Comparison of ENCODE assay signal across 10 cellular contexts in genomic region chr2:23745726-23746105, GRCh38.
DNase-seq lines count a peak whose midpoint lies in the region; ATAC-seq and TF ChIP-seq lines count a peak whose summit lies in the region.
"Had no signal": no experiment of that assay in that cellular context is flagged by ENCODE, and none has a peak within 500 bp of the region (broad histone marks: within the 10 kb centered on the region; RNA-seq: fewer than 3 reads in every experiment).

No MANE protein-coding gene starts in this region.

- H3K27ac ChIP-seq in heart left ventricle, result peak overlapping the region in 8 of 12 donors; percentile 2 to 67 (median 32)
- H3K27ac ChIP-seq: breast epithelium had no signal

- ATAC-seq in natural killer cell (no peak), heart left ventricle (peak; percentile 96 to 98 (median 98)), HG03521 (IDR thresholded peaks at IDR 0.05; ENCODE audit: unreplicated experiment) (no peak), GM19467 (IDR thresholded peaks at IDR 0.05; ENCODE audit: unreplicated experiment) (no peak)
- no peak for ATAC-seq in natural killer cell treated with Interleukin-12 subunit alpha and Interleukin-12 subunit beta and Interleukin-15 and Interleukin-18, amount 100 ng/mL, for 72 hours

- DNase-seq in natural killer cell, result no peak
- DNase-seq in natural killer cell treated with Interleukin-12 subunit alpha and Interleukin-12 subunit beta and Interleukin-15 and Interleukin-18, amount 100 ng/mL, for 72 hours (ENCODE audit: low spot score), result no peak
- peak; percentile 22 for DNase-seq in NCI-H82 treated with DMSO at 0.1 percent for 48 hours (lab: John Stamatoyannopoulos, UW; ENCODE audit: unreplicated experiment)
- peak in 4 of 5 donors; percentile 13 to 32 (median 24) for DNase-seq in heart left ventricle
- DNase-seq in medulla oblongata (ENCODE audit: extremely low spot score), result no peak
- DNase-seq in NOMO-1 (lab: John Stamatoyannopoulos, UW; ENCODE audit: unreplicated experiment in 2 of 2), result no peak
- DNase-seq: occipital lobe had no signal

- H3K4me1 Mint-ChIP-seq in natural killer cell, result no peaks in the 10 kb centered on the region
- no peaks in the 10 kb centered on the region for H3K4me1 Mint-ChIP-seq in natural killer cell treated with Interleukin-12 subunit alpha and Interleukin-12 subunit beta and Interleukin-15 and Interleukin-18, amount 100 ng/mL, for 72 hours (ENCODE audit: low read depth in 2 of 2)

- no peaks in the 10 kb centered on the region for H3K9me3 Mint-ChIP-seq in natural killer cell
- H3K9me3 Mint-ChIP-seq in natural killer cell treated with Interleukin-12 subunit alpha and Interleukin-12 subunit beta and Interleukin-15 and Interleukin-18, amount 100 ng/mL, for 72 hours, result no peaks in the 10 kb centered on the region

- peaks cover 0 to 20% (median 8%) of the 10 kb centered on the region in 12 donors for H3K4me1 ChIP-seq in heart left ventricle
- H3K4me1 ChIP-seq: breast epithelium had no signal

- intact Hi-C loops in natural killer cell (cut with micrococcal nuclease) (no loop called here), heart left ventricle (cut with DNase I) (no loop called here)

- no peak overlapping the region for H3K4me3 Mint-ChIP-seq in natural killer cell
- no peak overlapping the region for H3K4me3 Mint-ChIP-seq in natural killer cell treated with Interleukin-12 subunit alpha and Interleukin-12 subunit beta and Interleukin-15 and Interleukin-18, amount 100 ng/mL, for 72 hours

- H3K36me3 Mint-ChIP-seq in natural killer cell, result no peaks in the 10 kb centered on the region
- no peaks in the 10 kb centered on the region for H3K36me3 Mint-ChIP-seq in natural killer cell treated with Interleukin-12 subunit alpha and Interleukin-12 subunit beta and Interleukin-15 and Interleukin-18, amount 100 ng/mL, for 72 hours

- no peak for TF ChIP-seq CTCF in natural killer cell (IDR thresholded peaks at IDR 0.05)
- TF ChIP-seq CTCF in heart left ventricle (IDR thresholded peaks at IDR 0.05), result no peak

- H3K27me3 Mint-ChIP-seq in natural killer cell (ENCODE audit: low read depth in 2 of 2), result no peaks in the 10 kb centered on the region
- no peaks in the 10 kb centered on the region for H3K27me3 Mint-ChIP-seq in natural killer cell treated with Interleukin-12 subunit alpha and Interleukin-12 subunit beta and Interleukin-15 and Interleukin-18, amount 100 ng/mL, for 72 hours

- peaks cover 0 to 13% (median under 1%) of the 10 kb centered on the region in 9 donors for H3K36me3 ChIP-seq in heart left ventricle
- H3K36me3 ChIP-seq: breast epithelium had no signal

- no peak overlapping the region for H3K4me3 ChIP-seq in heart left ventricle
- H3K4me3 ChIP-seq: breast epithelium had no signal

- no peaks in the 10 kb centered on the region for H3K9me3 ChIP-seq in heart left ventricle
- H3K9me3 ChIP-seq: breast epithelium had no signal

- peak overlapping the region; percentile 52 to 65 for H3K27ac Mint-ChIP-seq in natural killer cell
- no peak overlapping the region for H3K27ac Mint-ChIP-seq in natural killer cell treated with Interleukin-12 subunit alpha and Interleukin-12 subunit beta and Interleukin-15 and Interleukin-18, amount 100 ng/mL, for 72 hours

- TF ChIP-seq POLR2A in heart left ventricle (IDR thresholded peaks at IDR 0.05), result no peak

- no peaks in the 10 kb centered on the region for H3K27me3 ChIP-seq in heart left ventricle
- H3K27me3 ChIP-seq: breast epithelium had no signal

Comparison
In these comparisons a context has a peak if more than half of its experiments do, and no peak if none do; other contexts are left out.
1. H3K27ac Mint-ChIP-seq: peak in natural killer cell (2 of 2); none in natural killer cell treated with Interleukin-12 subunit alpha and Interleukin-12 subunit beta and Interleukin-15 and Interleukin-18, amount 100 ng/mL, for 72 hours (0 of 2).
2. ATAC-seq: peak in heart left ventricle (4 of 4); none in natural killer cell (0 of 3), natural killer cell treated with Interleukin-12 subunit alpha and Interleukin-12 subunit beta and Interleukin-15 and Interleukin-18, amount 100 ng/mL, for 72 hours (0 of 2), HG03521 (single experiment) and GM19467 (single experiment).
3. DNase-seq: peak in NCI-H82 treated with DMSO at 0.1 percent for 48 hours (single experiment) and heart left ventricle (4 of 5); none in natural killer cell (single experiment), natural killer cell treated with Interleukin-12 subunit alpha and Interleukin-12 subunit beta and Interleukin-15 and Interleukin-18, amount 100 ng/mL, for 72 hours (single experiment), medulla oblongata (single experiment) and NOMO-1 (0 of 2).